Comparison of ENCODE assay signal across 19 cellular contexts in the genomic region with DNA sequence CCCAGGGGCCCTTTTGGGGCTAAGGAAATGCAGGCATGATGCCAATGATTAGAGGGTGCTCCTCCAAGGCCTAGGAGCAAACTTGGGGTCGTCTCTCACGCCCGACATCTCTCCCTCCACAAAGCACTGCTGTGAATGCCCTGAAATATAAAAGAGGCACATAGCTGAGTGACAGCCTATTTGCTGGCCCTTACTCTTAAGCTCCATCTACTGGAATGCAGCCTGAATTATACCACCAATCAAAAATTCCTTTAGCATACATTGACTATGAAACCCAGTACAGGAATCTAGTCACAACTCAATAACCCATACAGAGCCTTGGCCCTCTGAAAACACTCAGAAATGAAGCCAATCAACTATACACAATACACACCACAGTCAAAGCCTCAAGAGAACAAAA.
DNase-seq lines count a peak whose midpoint lies in the region; ATAC-seq, FAIRE-seq and TF ChIP-seq lines count a peak whose summit lies in the region.
"Had no signal": no experiment of that assay in that cellular context is flagged by ENCODE, and none has a peak within 500 bp of the region (broad histone marks: within the 10 kb centered on the region; RNA-seq: fewer than 3 reads in every experiment).

No MANE protein-coding gene starts in this region.

- TF ChIP-seq CTCF in AG09319 (IDR thresholded peaks at IDR 0.05; ENCODE audit: low read depth, low read length) (0 out of 2 replicates have a peak, but pooled peaks have one; percentile 9), GM12878 (IDR thresholded peaks at IDR 0.05 in 2 of 3, conservative IDR thresholded peaks at IDR 0.05 in 1 of 3; ENCODE audit: control insufficient read depth in 2 of 3, extremely low read depth in 1 of 3, insufficient read depth in 1 of 3, low read depth in 3 of 3, low read length in 3 of 3) (no peak), MM.1S (IDR thresholded peaks at IDR 0.05; ENCODE audit: low read length) (no peak)

- CTCF ChIA-PET in GM12878 (lab: Yijun Ruan, JAX) = interaction anchor here (1.2 kb wide), 1 partner anchor 42 kb away, joined by 3 read pairs; no protein-coding TSS in a partner anchor

- POLR2A ChIA-PET in GM12878 (lab: Charles Lee) = no interaction called here

- no peaks in the 10 kb centered on the region for H4K20me1 ChIP-seq in GM12878 (ENCODE audit: control insufficient read depth, insufficient read depth)
- no peaks in the 10 kb centered on the region for H4K20me1 ChIP-seq in MM.1S (ENCODE audit: insufficient read depth, low read length)

- in situ Hi-C loops in GM12878 (cut with MboI) = no loop called here

- H3K79me2 ChIP-seq in GM12878 (ENCODE audit: control insufficient read depth, insufficient read depth, low read length) (no peaks in the 10 kb centered on the region), MM.1S (ENCODE audit: low read length) (no peaks in the 10 kb centered on the region)

- DNase-seq in AG09319 (ENCODE audit: extremely low read depth, low read depth) = no peak
- no peak for DNase-seq in GM12878 (ENCODE audit: low read depth, low spot score)
- no peak for DNase-seq in left lobe of liver (ENCODE audit: low spot score)
- DNase-seq in NOMO-1 treated with dmso at 0.1 percent for 144 hours (lab: John Stamatoyannopoulos, UW; ENCODE audit: unreplicated experiment) = no peak
- no peak for DNase-seq in MM.1S
- no peak for DNase-seq in activated naive CD4-positive, alpha-beta T cell treated with anti-CD3 and anti-CD28 coated beads, Interleukin-2, amount 50 U/mL, for 72 hours (ENCODE audit: low spot score in 2 of 2)
- DNase-seq: activated CD8-positive, alpha-beta T cell treated with anti-CD3 and anti-CD28 coated beads, Interleukin-2, amount 10 ng/mL, durations not matched to agents 7 days and 5 days; activated gamma-delta T cell treated with Interleukin-2 at 50 U/mL for 16 hours; EL; NCI-H1436 treated with DMSO at 0.1 percent for 48 hours; NCI-H524 treated with DMSO at 0.1 percent for 48 hours; posterior cingulate gyrus; T-helper 9 cell; upper lobe of right lung had no signal

- TF ChIP-seq POLR2A in GM12878 (IDR thresholded peaks at IDR 0.05; ENCODE audit: low read depth, low read length) = no peak

- SMC1A ChIA-PET in GM12878 (lab: Charles Lee; ENCODE audit: uncharacterized antibody, unreplicated experiment) = interaction anchor here (1.1 to 2.0 kb wide), 3 partner anchors 8 to 36 kb away, joined by 3 to 6 read pairs (median 3); no protein-coding TSS in a partner anchor

- H3K36me3 ChIP-seq in GM12878 (ENCODE audit: control insufficient read depth in 2 of 2, insufficient read depth in 2 of 2, low read length in 1 of 2) (no peaks in the 10 kb centered on the region), MM.1S (replicated peaks; ENCODE audit: insufficient read depth, low read length) (no peaks in the 10 kb centered on the region)
- H3K36me3 ChIP-seq: upper lobe of right lung had no signal

- no peak for FAIRE-seq in GM12878 (lab: Jason Lieb, UNC)
- FAIRE-seq: GM18507 had no signal

- H3K9me3 ChIP-seq in GM12878 (replicated peaks; ENCODE audit: control insufficient read depth, insufficient read depth, low read length) (no peaks in the 10 kb centered on the region; the same call in 1 of the 3 replicates), MM.1S (replicated peaks; ENCODE audit: insufficient read depth, low read length) (no peaks in the 10 kb centered on the region)
- H3K9me3 ChIP-seq: upper lobe of right lung had no signal

- no peaks in the 10 kb centered on the region for H3F3A ChIP-seq in MM.1S (ENCODE audit: insufficient read depth, low read length)

- RAD21 ChIA-PET in GM12878 (lab: Charles Lee; ENCODE audit: unreplicated experiment) = interaction anchor here (0.6 to 1.0 kb wide), 2 partner anchors 35 to 47 kb away, joined by 3 read pairs; no protein-coding TSS in a partner anchor

- peak; percentile 13 for ATAC-seq in HG02852 (IDR thresholded peaks at IDR 0.05; ENCODE audit: unreplicated experiment)
- ATAC-seq in GM12878 = no peak
- peak; percentile 71 for ATAC-seq in left lobe of liver
- no peak for ATAC-seq in GM21447 (IDR thresholded peaks at IDR 0.05; ENCODE audit: unreplicated experiment)
- no peak for ATAC-seq in activated naive CD4-positive, alpha-beta T cell treated with anti-CD3 and anti-CD28 coated beads, Interleukin-2, amount 50 U/mL, for 72 hours
- ATAC-seq: activated CD8-positive, alpha-beta T cell treated with anti-CD3 and anti-CD28 coated beads, Interleukin-2, amount 10 ng/mL, durations not matched to agents 7 days and 5 days had no signal

- BruUV-seq in GM12878 (replicated peaks; lab: Mats Ljungman, UMichigan) = no TSS peak

- H3K27ac Mint-ChIP-seq in activated naive CD4-positive, alpha-beta T cell treated with anti-CD3 and anti-CD28 coated beads, Interleukin-2, amount 50 U/mL, for 72 hours = no peak overlapping the region
- H3K27ac Mint-ChIP-seq: activated CD8-positive, alpha-beta T cell treated with anti-CD3 and anti-CD28 coated beads, Interleukin-2, amount 10 ng/mL, durations not matched to agents 7 days and 5 days; mesothelial cell of epicardium had no signal

- H3K27me3 ChIP-seq in GM12878 (replicated peaks in 1 of 2; ENCODE audit: control insufficient read depth in 2 of 2, insufficient read depth in 2 of 2, low read length in 1 of 2) (no peaks in the 10 kb centered on the region), MM.1S (replicated peaks; ENCODE audit: insufficient read depth, low read length) (no peaks in the 10 kb centered on the region)
- H3K27me3 ChIP-seq: upper lobe of right lung had no signal

- WGBS in GM12878 (ENCODE audit: insufficient coverage, insufficient replicate concordance, low lambda C conversion rate, missing lambda C conversion rate) = 87% methylated on average over 3 of the region's 3 CpGs

- no peak overlapping the region for H3K27ac ChIP-seq in GM12878 (ENCODE audit: control insufficient read depth, insufficient read depth)
- no peak overlapping the region for H3K27ac ChIP-seq in MM.1S (ENCODE audit: low read length)
- H3K27ac ChIP-seq: epithelial cell of prostate, upper lobe of right lung had no signal

- no peak for TF ChIP-seq EP300 in GM12878 (IDR thresholded peaks at IDR 0.05; ENCODE audit: borderline replicate concordance in 1 of 2, control insufficient read depth in 1 of 2, low read depth in 2 of 2, low read length in 2 of 2)

- 0 out of 2 replicates have a peak, but pooled peaks have one; percentile 19 for TF ChIP-seq RAD21 in GM12878 (IDR thresholded peaks at IDR 0.05; ENCODE audit: insufficient read depth, low read depth, low read length)

- H2AFZ ChIP-seq in GM12878 (ENCODE audit: control insufficient read depth, low read depth, low read length) (no peak overlapping the region), MM.1S (ENCODE audit: low read length) (no peak overlapping the region)

- H3K4me1 ChIP-seq in GM12878 (ENCODE audit: control insufficient read depth, insufficient read depth, low read length) = peaks cover 6% of the 10 kb centered on the region
- no peaks in the 10 kb centered on the region for H3K4me1 ChIP-seq in MM.1S (ENCODE audit: low read length)
- H3K4me1 ChIP-seq: upper lobe of right lung had no signal

- H3K4me3 ChIP-seq in GM12878 = no peak overlapping the region
- no peak overlapping the region for H3K4me3 ChIP-seq in MM.1S (ENCODE audit: low read length)
- H3K4me3 ChIP-seq: upper lobe of right lung had no signal

- peaks cover 0 to 4% of the 10 kb centered on the region in 2 donors for H3K9me3 Mint-ChIP-seq in activated naive CD4-positive, alpha-beta T cell treated with anti-CD3 and anti-CD28 coated beads, Interleukin-2, amount 50 U/mL, for 72 hours

- H3K9ac ChIP-seq in GM12878 (ENCODE audit: control insufficient read depth, insufficient read depth, low read length) (no peak overlapping the region), MM.1S (ENCODE audit: low read length) (no peak overlapping the region)

- H3K9me2 ChIP-seq in MM.1S (replicated peaks; ENCODE audit: insufficient read depth, low read length) = no peaks in the 10 kb centered on the region

- peaks cover 0 to 7% of the 10 kb centered on the region in 2 donors for H3K36me3 Mint-ChIP-seq in activated naive CD4-positive, alpha-beta T cell treated with anti-CD3 and anti-CD28 coated beads, Interleukin-2, amount 50 U/mL, for 72 hours

- intact Hi-C loops in GM12878 (cut with micrococcal nuclease; ENCODE audit: unreplicated experiment) = no loop called here

- H3K4me2 ChIP-seq in GM12878 (ENCODE audit: control insufficient read depth, insufficient read depth) = no peak overlapping the region
- H3K4me2 ChIP-seq in MM.1S (ENCODE audit: low read depth, low read length) = no peak overlapping the region

TF ChIP-seq in GM12878, 131 proteins besides CTCF, POLR2A, EP300 and RAD21:
- no peak for TF ChIP-seq HDGF (IDR thresholded peaks at IDR 0.05)
- TF ChIP-seq, protein P1, sequence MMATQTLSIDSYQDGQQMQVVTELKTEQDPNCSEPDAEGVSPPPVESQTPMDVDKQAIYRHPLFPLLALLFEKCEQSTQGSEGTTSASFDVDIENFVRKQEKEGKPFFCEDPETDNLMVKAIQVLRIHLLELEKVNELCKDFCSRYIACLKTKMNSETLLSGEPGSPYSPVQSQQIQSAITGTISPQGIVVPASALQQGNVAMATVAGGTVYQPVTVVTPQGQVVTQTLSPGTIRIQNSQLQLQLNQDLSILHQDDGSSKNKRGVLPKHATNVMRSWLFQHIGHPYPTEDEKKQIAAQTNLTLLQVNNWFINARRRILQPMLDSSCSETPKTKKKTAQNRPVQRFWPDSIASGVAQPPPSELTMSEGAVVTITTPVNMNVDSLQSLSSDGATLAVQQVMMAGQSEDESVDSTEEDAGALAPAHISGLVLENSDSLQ (IDR thresholded peaks at IDR 0.05) = peak; percentile 13; the same call in 1 of the 2 replicates
- no peak for TF ChIP-seq STAT3 (IDR thresholded peaks at IDR 0.05; ENCODE audit: low read depth, low read length)
- no peak for TF ChIP-seq YBX1 (IDR thresholded peaks at IDR 0.05)
- no peak for TF ChIP-seq KAT2A (conservative IDR thresholded peaks at IDR 0.05; ENCODE audit: control insufficient read depth, low read depth, low read length)
- TF ChIP-seq WRNIP1 (IDR thresholded peaks at IDR 0.05; ENCODE audit: borderline replicate concordance, low read depth, low read length) = no peak

Comparison
In these comparisons a context has a peak if more than half of its experiments do, and no peak if none do; other contexts are left out.
1. ATAC-seq: peak in HG02852 (single experiment) and left lobe of liver (single experiment); none in GM12878 (single experiment), GM21447 (single experiment) and activated naive CD4-positive, alpha-beta T cell treated with anti-CD3 and anti-CD28 coated beads, Interleukin-2, amount 50 U/mL, for 72 hours (0 of 2).